8 cellular contexts compared by ENCODE assay signal in genomic region chr1:93180723-93181613, GRCh38. TPM values are rescaled to one million over a fixed set of nuclear protein-coding genes. Genes with fewer than 3 reads are reported as not detected.
A peak's percentile ranks its signal among the peaks of the same experiment; 100 is the strongest.
DNase-seq lines count a peak whose midpoint lies in the region; ATAC-seq lines count a peak whose summit lies in the region.

Gene CCDC18, plus strand, starts transcription at chr1:93180724. Its CDS starts 2,638 bp downstream, at chr1:93183362.

- no peaks in the 10 kb centered on the region for H3K9me3 ChIP-seq in CD4-positive, alpha-beta memory T cell (ENCODE audit: control insufficient read depth in 1 of 2, low read length in 2 of 2)
- H3K9me3 ChIP-seq in T-helper 17 cell (ENCODE audit: control insufficient read depth, low read length, poor library complexity, severe bottlenecking) (no peaks in the 10 kb centered on the region), muscle layer of colon (ENCODE audit: low read length) (no peaks in the 10 kb centered on the region)

- no peaks in the 10 kb centered on the region for H3K27me3 ChIP-seq in CD4-positive, alpha-beta memory T cell (ENCODE audit: insufficient read depth, low read length)
- H3K27me3 ChIP-seq in muscle layer of colon (ENCODE audit: control insufficient read depth in 1 of 2, insufficient read depth in 2 of 2, low read length in 2 of 2), result no peaks in the 10 kb centered on the region

- H3K4me1 Mint-ChIP-seq in CD4-positive, alpha-beta memory T cell, result peaks cover 28 to 72% (median 41%) of the 10 kb centered on the region in 4 donors
- peaks cover 40% of the 10 kb centered on the region for H3K4me1 Mint-ChIP-seq in T-helper 17 cell

- no peaks in the 10 kb centered on the region for H3K9me3 Mint-ChIP-seq in CD4-positive, alpha-beta memory T cell

- intact Hi-C loops in CD4-positive, alpha-beta memory T cell (cut with micrococcal nuclease), result loop anchor here (1.0 to 10.0 kb wide), 11 partner anchors 26 to 1892 kb away; partner anchors contain the start of genes ABCD3, ALG14, DIPK1A and DR1

- H3K4me1 ChIP-seq in CD4-positive, alpha-beta memory T cell (ENCODE audit: insufficient read depth, low read length), result peaks cover 57% of the 10 kb centered on the region
- peaks cover 15% of the 10 kb centered on the region for H3K4me1 ChIP-seq in muscle layer of colon (ENCODE audit: insufficient read depth, low read length)

- peak within 1 kb of the TSS; percentile 97 for H3K9ac ChIP-seq in muscle layer of colon (ENCODE audit: low read length)

- H3K27ac ChIP-seq in CD4-positive, alpha-beta memory T cell (ENCODE audit: low read depth, low read length), result peak within 1 kb of the TSS; percentile 98
- H3K27ac ChIP-seq in cingulate gyrus (ENCODE audit: low read depth, low read length) (peak within 1 kb of the TSS; percentile 97), muscle layer of colon (ENCODE audit: low read depth, low read length) (peak within 1 kb of the TSS; percentile 95), temporal lobe (ENCODE audit: low read depth, low read length) (peak within 1 kb of the TSS; percentile 98)

- peak in 1 of 5 donors; percentile 62 for DNase-seq in CD4-positive, alpha-beta memory T cell
- DNase-seq in HS-27A (ENCODE audit: low read depth) (peak; percentile 52), T-helper 17 cell (peak in 2 of 3 donors; percentile 43 to 53), kidney glomerular epithelial cell (lab: John Stamatoyannopoulos, UW) (no peak)

- H3K36me3 ChIP-seq in CD4-positive, alpha-beta memory T cell (ENCODE audit: insufficient read depth, low read length), result peaks cover 2% of the 10 kb centered on the region
- H3K36me3 ChIP-seq in muscle layer of colon (ENCODE audit: insufficient read depth, low read length), result no peaks in the 10 kb centered on the region

- POLR2A ChIA-PET in CD4-positive, alpha-beta memory T cell (lab: Charles Lee; ENCODE audit: partially characterized antibody), result interaction anchor here (0.6 to 1.4 kb wide), 7 partner anchors 17 to 164 kb away, joined by 3 to 10 read pairs (median 4); partner anchors contain the start of gene MTF2

- peak; percentile 21 for ATAC-seq in GM18907 (IDR thresholded peaks at IDR 0.05; ENCODE audit: unreplicated experiment)
- ATAC-seq in T-helper 17 cell, result peak; percentile 48

- no peaks in the 10 kb centered on the region for H3K27me3 Mint-ChIP-seq in CD4-positive, alpha-beta memory T cell
- H3K27me3 Mint-ChIP-seq in T-helper 17 cell, result no peaks in the 10 kb centered on the region

- peaks cover 4 to 29% of the 10 kb centered on the region in 2 donors for H3K36me3 Mint-ChIP-seq in CD4-positive, alpha-beta memory T cell
- peaks cover 4% of the 10 kb centered on the region for H3K36me3 Mint-ChIP-seq in T-helper 17 cell (ENCODE audit: low read depth)

- peak within 1 kb of the TSS; percentile 89 to 99 (median 93) for H3K4me3 Mint-ChIP-seq in CD4-positive, alpha-beta memory T cell
- peak within 1 kb of the TSS; percentile 99 for H3K4me3 Mint-ChIP-seq in T-helper 17 cell

- peak within 1 kb of the TSS; percentile 90 to 99 (median 96) for H3K27ac Mint-ChIP-seq in CD4-positive, alpha-beta memory T cell
- peak within 1 kb of the TSS; percentile 98 for H3K27ac Mint-ChIP-seq in T-helper 17 cell

- CTCF ChIA-PET in CD4-positive, alpha-beta memory T cell (lab: Charles Lee; ENCODE audit: partially characterized antibody), result interaction anchor here (1.8 kb wide), 1 partner anchor 101 kb away, joined by 7 read pairs; no protein-coding TSS in a partner anchor

- peak within 1 kb of the TSS; percentile 84 to 99 for H3K4me3 ChIP-seq in CD4-positive, alpha-beta memory T cell (ENCODE audit: low read length in 2 of 2)
- H3K4me3 ChIP-seq in muscle layer of colon (ENCODE audit: low read depth in 1 of 2, low read length in 2 of 2), result peak within 1 kb of the TSS; percentile 99 to 100

RNA-seq across cellular contexts. Expression of gene CCDC18, which starts in this region (rescaled TPM):
- total RNA-seq in CD4-positive, alpha-beta memory T cell, result 10 to 100 TPM in 1 of 2 experiments, 1 to 10 TPM in 1; 9.0 to 14.8 TPM
- 1 to 10 TPM; 1.5 to 5.7 TPM for polyA plus RNA-seq in CD4-positive, alpha-beta memory T cell
- total RNA-seq in T-helper 17 cell (10 to 100 TPM in 1 of 2 donors, 1 to 10 TPM in 1; 8.3 to 11.5 TPM), temporal lobe (6.4 TPM)
